Comparison of ENCODE assay signal across 19 cellular contexts in genomic region chr7:27071622-27072390, GRCh38. TPM values are rescaled to one million over a fixed set of nuclear protein-coding genes. Genes with fewer than 3 reads are reported as not detected.
DNase-seq lines count a peak whose midpoint lies in the region; ATAC-seq lines count a peak whose summit lies in the region.
"Had no signal": no experiment of that assay in that cellular context is flagged by ENCODE, and none has a peak within 500 bp of the region (broad histone marks: within the 10 kb centered on the region; RNA-seq: fewer than 3 reads in every experiment).

No MANE protein-coding gene starts in this region.

- no peak overlapping the region for H3K4ac ChIP-seq in mesendoderm (ENCODE audit: low read depth, low read length)

- H3K56ac ChIP-seq in mesendoderm (ENCODE audit: low read length): no peak overlapping the region

- H3K4me3 ChIP-seq in mesendoderm (ENCODE audit: low read length): no peak overlapping the region
- H3K4me3 ChIP-seq: BLaER1, SJCRH30, upper lobe of left lung had no signal

- H3K79me2 ChIP-seq in mesendoderm (ENCODE audit: control insufficient read depth, insufficient read depth, low read length): no peaks in the 10 kb centered on the region

- no peak overlapping the region for H2BK5ac ChIP-seq in mesendoderm (ENCODE audit: low read length)

- H3K23ac ChIP-seq in mesendoderm (ENCODE audit: low read length): no peak overlapping the region

- no peak overlapping the region for H3K4me2 ChIP-seq in mesendoderm (ENCODE audit: low read length)
- H3K4me2 ChIP-seq: BLaER1 had no signal

- no peak overlapping the region for H2BK15ac ChIP-seq in mesendoderm (replicated peaks; ENCODE audit: low read depth)

- WGBS in mesendoderm (ENCODE audit: extremely low coverage, insufficient coverage, low lambda C conversion rate): no CpG with 5 or more reads among the region's 6 CpGs

- H4K5ac ChIP-seq in mesendoderm (ENCODE audit: low read length): no peak overlapping the region

- H3K18ac ChIP-seq in mesendoderm (ENCODE audit: low read length): no peak overlapping the region

- H3K79me1 ChIP-seq in mesendoderm (ENCODE audit: low read length): no peaks in the 10 kb centered on the region

- no peaks in the 10 kb centered on the region for H3K36me3 ChIP-seq in mesendoderm (ENCODE audit: control insufficient read depth, insufficient read depth, low read length)
- H3K36me3 ChIP-seq: BLaER1, SJCRH30, upper lobe of left lung had no signal

- H2AK5ac ChIP-seq in mesendoderm (ENCODE audit: low read length): no peak overlapping the region

- no peak overlapping the region for H2BK120ac ChIP-seq in mesendoderm (ENCODE audit: low read depth, low read length)

- no peak overlapping the region for H3K9ac ChIP-seq in mesendoderm (ENCODE audit: low read length)
- H3K9ac ChIP-seq: BLaER1 had no signal

- no peak overlapping the region for H3K27ac ChIP-seq in mesendoderm (ENCODE audit: low read depth, low read length)
- H3K27ac ChIP-seq: 22Rv1, BLaER1, SJCRH30, upper lobe of left lung had no signal

- H3K4me1 ChIP-seq in mesendoderm (ENCODE audit: control insufficient read depth, low read depth, low read length): no peaks in the 10 kb centered on the region
- H3K4me1 ChIP-seq: upper lobe of left lung had no signal

- no peaks in the 10 kb centered on the region for H3K27me3 ChIP-seq in mesendoderm (ENCODE audit: insufficient read depth, low read length, poor library complexity)
- H3K27me3 ChIP-seq: BLaER1, SJCRH30, upper lobe of left lung had no signal

- no peak overlapping the region for H4K8ac ChIP-seq in mesendoderm (ENCODE audit: low read depth, low read length)

- peak; percentile 40 for DNase-seq in DMS 273 (lab: John Stamatoyannopoulos, UW; ENCODE audit: unreplicated experiment)
- no peak for DNase-seq in DMS 273 treated with DMSO at 0.1 percent for 48 hours (lab: John Stamatoyannopoulos, UW)
- peak; percentile 55 for DNase-seq in M059J (ENCODE audit: low read depth)
- peak; percentile 29 for DNase-seq in SK-N-DZ (ENCODE audit: low spot score)
- DNase-seq in mesendoderm: peak; percentile 37
- DNase-seq in SHP77 treated with DMSO at 0.1 percent for 48 hours (lab: John Stamatoyannopoulos, UW): no peak
- DNase-seq in iPS-NIHi11 (ENCODE audit: low spot score): no peak
- DNase-seq: activated CD4-positive, alpha-beta T cell treated with anti-CD3 and anti-CD28 coated beads, Interleukin-2, amount 10 ng/mL, durations not matched to agents 7 days and 5 days; activated naive CD4-positive, alpha-beta T cell treated with anti-CD3 and anti-CD28 coated beads for 36 hours; GOT3; left colon; NCI-H2029 treated with DMSO at 0.1 percent for 48 hours; right cardiac atrium; upper lobe of left lung had no signal

- no peak for ATAC-seq in HG02973 (IDR thresholded peaks at IDR 0.05; ENCODE audit: unreplicated experiment)
- ATAC-seq: left colon, right cardiac atrium had no signal

RNA-seq across cellular contexts. Expression of gene HOXA1, which starts 24.0 kb away (rescaled TPM):
- 8.2 and 9.1 TPM in 2 replicates for total RNA-seq in M059J (2014; rRNA removed; shearing (Covaris generic))
- not detected in 2 replicates for polyA plus RNA-seq in SK-N-DZ (2014; cell fraction: cytosol; rRNA removed)
- polyA plus RNA-seq in SK-N-DZ (2014; cell fraction: nucleus; rRNA removed): not detected in 2 replicates
- 0.56 TPM for polyA plus RNA-seq in mesendoderm (2013, experiment 1 of 2)
- polyA plus RNA-seq in mesendoderm (2013, experiment 2 of 2): 0.91 TPM

RNA-seq across cellular contexts. Expression of gene HOXA2, which starts 30.7 kb away (rescaled TPM):
- 1.7 and 2.2 TPM in 2 replicates for total RNA-seq in M059J (2014; rRNA removed; shearing (Covaris generic))
- not detected in 2 replicates for polyA plus RNA-seq in SK-N-DZ (2014; cell fraction: cytosol; rRNA removed)
- not detected in 2 replicates for polyA plus RNA-seq in SK-N-DZ (2014; cell fraction: nucleus; rRNA removed)
- 0.04 TPM for polyA plus RNA-seq in mesendoderm (2013, experiment 1 of 2)
- 0.03 TPM for polyA plus RNA-seq in mesendoderm (2013, experiment 2 of 2)
- total RNA-seq: activated CD4-positive, alpha-beta T cell treated with anti-CD3 and anti-CD28 coated beads, Interleukin-2, amount 10 ng/mL, durations not matched to agents 7 days and 5 days; activated naive CD4-positive, alpha-beta T cell treated with anti-CD3 and anti-CD28 coated beads for 36 hours; astrocyte had no signal

RNA-seq across cellular contexts. Expression of gene HOXA4, which starts 58.8 kb away (rescaled TPM):
- total RNA-seq in M059J (2014; rRNA removed; shearing (Covaris generic)): 4.9 and 5.8 TPM in 2 replicates
- not detected in 2 replicates for polyA plus RNA-seq in SK-N-DZ (2014; cell fraction: cytosol; rRNA removed)
- polyA plus RNA-seq in SK-N-DZ (2014; cell fraction: nucleus; rRNA removed): not detected in 2 replicates
- not detected for polyA plus RNA-seq in mesendoderm (2013, experiment 1 of 2)
- not detected for polyA plus RNA-seq in mesendoderm (2013, experiment 2 of 2)
- total RNA-seq: astrocyte had no signal

Comparison
In these comparisons a context has a peak if more than half of its experiments do, and no peak if none do; other contexts are left out.
1. DNase-seq: peak in DMS 273 (single experiment), M059J (single experiment), SK-N-DZ (single experiment) and mesendoderm (single experiment); none in DMS 273 treated with DMSO at 0.1 percent for 48 hours (single experiment), SHP77 treated with DMSO at 0.1 percent for 48 hours (single experiment) and iPS-NIHi11 (single experiment).